Comparison of ENCODE assay signal across 20 cellular contexts in the genomic region with DNA sequence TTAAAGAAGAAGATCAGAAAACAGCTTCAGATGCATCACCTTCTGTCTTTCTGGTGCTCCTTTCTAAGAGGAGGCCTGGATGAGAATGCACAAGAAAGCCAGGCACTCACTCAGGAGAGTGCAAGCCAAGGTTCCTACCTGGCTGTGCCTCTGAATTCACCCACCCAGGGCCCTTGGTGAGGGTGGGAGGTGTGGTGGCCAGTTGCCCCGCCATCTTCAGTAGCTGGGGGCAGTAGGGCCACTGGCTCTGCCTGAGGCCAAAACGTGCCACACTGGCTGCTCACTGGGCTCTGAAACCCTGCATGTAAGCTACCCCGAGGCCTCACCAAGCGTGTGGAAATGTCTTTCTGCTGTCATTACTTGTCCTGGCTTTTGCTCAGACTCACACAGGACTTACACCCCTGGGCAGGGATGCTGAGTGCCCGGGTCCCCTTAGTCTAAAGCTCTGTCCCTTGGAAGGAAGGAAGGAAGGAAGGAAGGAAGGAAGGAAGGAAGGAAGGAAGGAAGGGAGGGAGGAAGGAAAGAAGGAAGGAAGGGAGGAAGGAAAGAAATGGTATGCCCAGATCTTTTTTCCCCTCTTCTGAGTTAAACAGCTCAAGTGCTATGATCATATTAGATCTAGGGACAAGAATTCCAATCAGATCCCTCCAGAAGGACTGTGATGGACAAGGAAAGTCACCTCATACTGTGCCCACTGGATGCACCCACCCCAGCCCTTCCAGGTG. TPM values are rescaled to one million over a fixed set of nuclear protein-coding genes. Genes with fewer than 3 reads are reported as not detected.
DNase-seq lines count a peak whose midpoint lies in the region; ATAC-seq, FAIRE-seq and TF ChIP-seq lines count a peak whose summit lies in the region.
"Had no signal": no experiment of that assay in that cellular context is flagged by ENCODE, and none has a peak within 500 bp of the region (broad histone marks: within the 10 kb centered on the region; RNA-seq: fewer than 3 reads in every experiment).

No MANE protein-coding gene starts in this region.

- no peaks in the 10 kb centered on the region for H3K36me3 Mint-ChIP-seq in activated T-cell treated with anti-CD3 and anti-CD28 coated beads, Interleukin-2, amount 50 U/mL, for 24 hours (ENCODE audit: low read depth)
- H3K36me3 Mint-ChIP-seq in activated T-cell treated with anti-CD3 and anti-CD28 coated beads, Interleukin-2, amount 50 U/mL, for 4 hours (ENCODE audit: insufficient read depth), result no peaks in the 10 kb centered on the region
- peaks cover 4% of the 10 kb centered on the region for H3K36me3 Mint-ChIP-seq in effector memory CD8-positive, alpha-beta T cell (ENCODE audit: insufficient read depth)

- H3K79me2 ChIP-seq in Loucy (ENCODE audit: insufficient read depth, low read length), result no peaks in the 10 kb centered on the region

- H3K9me3 ChIP-seq in Loucy (ENCODE audit: insufficient read depth, low read depth, low read length) (no peaks in the 10 kb centered on the region), small intestine (ENCODE audit: control insufficient read depth, low read depth) (no peaks in the 10 kb centered on the region)
- H3K9me3 ChIP-seq: gastroesophageal sphincter, transverse colon had no signal

- no peaks in the 10 kb centered on the region for H3K9me3 Mint-ChIP-seq in activated T-cell treated with anti-CD3 and anti-CD28 coated beads, Interleukin-2, amount 50 U/mL, for 24 hours
- H3K9me3 Mint-ChIP-seq in activated T-cell treated with anti-CD3 and anti-CD28 coated beads, Interleukin-2, amount 50 U/mL, for 4 hours, result no peaks in the 10 kb centered on the region
- H3K9me3 Mint-ChIP-seq in effector memory CD8-positive, alpha-beta T cell, result no peaks in the 10 kb centered on the region

- no peaks in the 10 kb centered on the region for H3F3A ChIP-seq in Loucy (ENCODE audit: low read depth)

- no peaks in the 10 kb centered on the region for H3K27me3 Mint-ChIP-seq in activated T-cell treated with anti-CD3 and anti-CD28 coated beads, Interleukin-2, amount 50 U/mL, for 24 hours
- no peaks in the 10 kb centered on the region for H3K27me3 Mint-ChIP-seq in activated T-cell treated with anti-CD3 and anti-CD28 coated beads, Interleukin-2, amount 50 U/mL, for 4 hours (ENCODE audit: low read depth)
- H3K27me3 Mint-ChIP-seq in effector memory CD8-positive, alpha-beta T cell, result no peaks in the 10 kb centered on the region

- H3K9ac ChIP-seq in Loucy (ENCODE audit: low read depth, low read length, poor library complexity, severe bottlenecking), result no peak overlapping the region

- H3K27ac ChIP-seq in small intestine (ENCODE audit: low read depth in 1 of 2, low read length in 1 of 2), result peak overlapping the region; percentile 56 to 69
- H3K27ac ChIP-seq: epithelial cell of prostate, gastroesophageal sphincter, RWPE1 had no signal

- H3K9me2 ChIP-seq in Loucy (replicated peaks; ENCODE audit: low read depth, low read length), result no peaks in the 10 kb centered on the region

- TF ChIP-seq CTCF in Loucy (conservative IDR thresholded peaks at IDR 0.05; ENCODE audit: low read length), result no peak

- no peak overlapping the region for H3K4me3 ChIP-seq in Loucy (ENCODE audit: low read length, poor library complexity, severe bottlenecking)
- no peak overlapping the region for H3K4me3 ChIP-seq in small intestine (ENCODE audit: low read depth in 1 of 2, low read length in 2 of 2)
- H3K4me3 ChIP-seq: gastroesophageal sphincter, K562, transverse colon had no signal

- H3K4me3 Mint-ChIP-seq in activated T-cell treated with anti-CD3 and anti-CD28 coated beads, Interleukin-2, amount 50 U/mL, for 24 hours, result no peak overlapping the region
- H3K4me3 Mint-ChIP-seq in activated T-cell treated with anti-CD3 and anti-CD28 coated beads, Interleukin-2, amount 50 U/mL, for 4 hours, result no peak overlapping the region
- H3K4me3 Mint-ChIP-seq in effector memory CD8-positive, alpha-beta T cell, result peak overlapping the region; percentile 90 to 97

- no peak for FAIRE-seq in small intestine (lab: Jason Lieb, UNC)
- FAIRE-seq: K562 had no signal

- no peak overlapping the region for H3K4me2 ChIP-seq in Loucy (ENCODE audit: low read depth, low read length, poor library complexity, severe bottlenecking)

- DNase-seq in activated T-cell treated with anti-CD3 and anti-CD28 coated beads, Interleukin-2, amount 50 U/mL, for 24 hours, result no peak
- no peak for DNase-seq in activated T-cell treated with anti-CD3 and anti-CD28 coated beads, Interleukin-2, amount 50 U/mL, for 4 hours
- no peak for DNase-seq in effector memory CD8-positive, alpha-beta T cell
- DNase-seq in small intestine (no peak), EL (no peak)
- no peak for DNase-seq in effector CD8-positive, alpha-beta T cell (lab: John Stamatoyannopoulos, UW)
- no peak for DNase-seq in effector CD4-positive, alpha-beta T cell
- DNase-seq: ACHN; activated CD4-positive, CD25-positive, alpha-beta regulatory T cell; amniotic stem cell; NCI-H1105 treated with DMSO at 0.1 percent for 48 hours; NCI-H2171 treated with DMSO at 0.1 percent for 48 hours; occipital lobe; stimulated activated CD4-positive, alpha-beta T cell treated with anti-CD3 and anti-CD28 coated beads, Interleukin-4, amount 100 ng/mL, for 4 hours had no signal

- ATAC-seq in activated T-cell treated with anti-CD3 and anti-CD28 coated beads, Interleukin-2, amount 50 U/mL, for 4 hours, result no peak
- ATAC-seq in effector memory CD8-positive, alpha-beta T cell (replicated peaks), result no peak
- ATAC-seq: gastroesophageal sphincter, K562 had no signal

- H4K20me1 ChIP-seq in Loucy (ENCODE audit: insufficient read depth, low read length, poor library complexity, severe bottlenecking), result no peaks in the 10 kb centered on the region

- H3K27ac Mint-ChIP-seq in activated T-cell treated with anti-CD3 and anti-CD28 coated beads, Interleukin-2, amount 50 U/mL, for 24 hours, result peak overlapping the region; percentile 76
- peak overlapping the region; percentile 99 for H3K27ac Mint-ChIP-seq in effector memory CD8-positive, alpha-beta T cell

- H3K4me1 Mint-ChIP-seq in activated T-cell treated with anti-CD3 and anti-CD28 coated beads, Interleukin-2, amount 50 U/mL, for 24 hours (ENCODE audit: low read depth), result peaks cover 68% of the 10 kb centered on the region
- H3K4me1 Mint-ChIP-seq in activated T-cell treated with anti-CD3 and anti-CD28 coated beads, Interleukin-2, amount 50 U/mL, for 4 hours (ENCODE audit: low read depth), result peaks cover 70% of the 10 kb centered on the region
- peaks cover 57 to 64% of the 10 kb centered on the region in 2 donors for H3K4me1 Mint-ChIP-seq in effector memory CD8-positive, alpha-beta T cell (ENCODE audit: low read depth in 2 of 2)

- H3K27me3 ChIP-seq in Loucy (ENCODE audit: insufficient read depth, low read length, poor library complexity, severe bottlenecking), result no peaks in the 10 kb centered on the region
- H3K27me3 ChIP-seq in small intestine (ENCODE audit: control insufficient read depth in 2 of 2, insufficient read depth in 2 of 2, low read length in 2 of 2), result no peaks in the 10 kb centered on the region
- H3K27me3 ChIP-seq: gastroesophageal sphincter had no signal

- peak overlapping the region; percentile 51; the same call in 1 of the 2 replicates for H2AFZ ChIP-seq in Loucy (ENCODE audit: low read length)

- H3K36me3 ChIP-seq in Loucy (ENCODE audit: insufficient read depth, low read length), result no peaks in the 10 kb centered on the region
- no peaks in the 10 kb centered on the region for H3K36me3 ChIP-seq in small intestine (ENCODE audit: control insufficient read depth in 2 of 2, insufficient read depth in 2 of 2, low read length in 2 of 2)
- H3K36me3 ChIP-seq: gastroesophageal sphincter, transverse colon had no signal

- WGBS in small intestine, 3 donors, result 83 to 92% (median 87%) methylated on average over 5 of the region's 5 CpGs

- peaks cover 36% of the 10 kb centered on the region for H3K4me1 ChIP-seq in Loucy (ENCODE audit: insufficient read depth, low read length, poor library complexity, severe bottlenecking)
- H3K4me1 ChIP-seq in small intestine (ENCODE audit: control insufficient read depth in 2 of 2, insufficient read depth in 1 of 2, low read depth in 1 of 2, low read length in 1 of 2), result peaks cover 7 to 13% of the 10 kb centered on the region in 2 donors

RNA-seq across cellular contexts. Expression of a gene that starts 8.5 kb away (rescaled TPM):
- total RNA-seq in activated T-cell treated with anti-CD3 and anti-CD28 coated beads, Interleukin-2, amount 50 U/mL, for 4 hours, result 100 to 1,000 TPM; 102 to 143 (median 119) TPM
- polyA plus RNA-seq in small intestine, result 10 to 100 TPM in 2 of 3 donors, 1 to 10 TPM in 1; 3.8 to 17.6 (median 12.2) TPM

Comparison
In these comparisons a context has a peak if more than half of its experiments do, and no peak if none do; other contexts are left out.
1. H3K4me3 Mint-ChIP-seq: peak in effector memory CD8-positive, alpha-beta T cell (2 of 2); none in activated T-cell treated with anti-CD3 and anti-CD28 coated beads, Interleukin-2, amount 50 U/mL, for 24 hours (single experiment) and activated T-cell treated with anti-CD3 and anti-CD28 coated beads, Interleukin-2, amount 50 U/mL, for 4 hours (single experiment).